ENCODE assay signal across 1 cellular context in the genomic region with DNA sequence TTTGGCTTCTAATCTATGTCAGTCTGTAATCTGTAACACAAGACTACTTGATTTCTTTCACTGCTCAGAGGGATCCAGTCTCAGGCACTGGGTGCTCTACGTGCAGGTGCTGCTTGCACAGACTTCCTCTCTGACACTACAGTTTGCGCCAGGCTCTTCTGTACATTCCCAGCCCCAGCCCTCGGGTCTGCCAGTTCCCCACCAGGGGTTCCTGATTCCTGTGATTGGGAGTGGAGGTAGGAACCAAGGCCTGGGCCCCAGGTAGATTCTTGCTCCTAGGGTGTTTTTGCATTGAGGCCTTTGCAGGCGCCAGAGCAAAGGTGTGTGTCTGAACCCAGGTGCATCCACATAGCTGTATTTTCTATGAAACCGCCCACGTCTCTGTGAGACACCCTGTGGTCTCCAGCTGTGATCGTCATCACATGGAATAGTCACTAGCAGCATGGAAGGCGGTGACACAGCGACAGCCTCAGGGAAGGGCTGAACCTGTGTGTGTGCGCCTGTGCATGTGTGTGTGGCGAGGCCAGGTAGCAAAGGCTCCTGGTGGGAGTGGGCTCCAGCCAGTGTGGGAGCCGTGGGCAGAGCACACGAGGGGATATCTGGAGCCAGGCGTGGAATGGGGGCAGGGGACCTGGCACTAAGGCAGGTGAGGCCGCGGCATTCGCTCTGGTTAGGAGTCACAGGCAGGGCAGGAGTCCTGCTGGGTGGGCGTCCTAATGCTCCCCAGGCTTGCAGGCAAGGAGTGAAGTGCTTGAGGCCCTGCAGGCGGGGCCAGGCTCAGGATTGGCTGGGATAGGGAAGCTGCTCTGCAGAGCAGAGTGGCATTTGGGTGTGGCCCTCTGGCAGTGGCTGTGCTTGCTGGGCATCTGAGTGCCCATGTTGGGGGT.
TF ChIP-seq lines count a peak whose summit lies in the region.

No MANE protein-coding gene starts in this region.

TF ChIP-seq in HepG2, 621 proteins besides CTCF, POLR2A, EP300 and RAD21:
- TF ChIP-seq ZKSCAN5 (CRISPR knock-in tag; IDR thresholded peaks at IDR 0.05): no peak
- peak; percentile 35 for TF ChIP-seq AGO2 (optimal IDR thresholded peaks at IDR 0.05; ENCODE audit: low read depth, low read length)
- TF ChIP-seq HNRNPL (IDR thresholded peaks at IDR 0.05; ENCODE audit: low read depth, low read length): 0 out of 2 replicates have a peak, but pooled peaks have one; percentile 27
